ENCODE assay signal across 1 cellular context in genomic region chr12:104137902-104138746, GRCh38.
A peak's percentile ranks its signal among the peaks of the same experiment; 100 is the strongest.
TF ChIP-seq lines count a peak whose summit lies in the region.

NFYB (minus strand) TSS chr12:104138210; CDS start chr12:104135453, 2,757 bp downstream.

TF ChIP-seq in K562, 482 proteins besides CTCF, POLR2A, EP300 and RAD21 (continued from another document and continues in another):
- peak in 1 of 2 experiments; percentile 93; a peak in 2 of 4 replicates for TF ChIP-seq ZNF639 (CRISPR knock-in tag; conservative IDR thresholded peaks at IDR 0.05 in 1 of 2, IDR thresholded peaks at IDR 0.05 in 1 of 2)
- no peak for TF ChIP-seq STAG1 (CRISPR knock-in tag; IDR thresholded peaks at IDR 0.05; ENCODE audit: borderline replicate concordance)
- TF ChIP-seq ZNF766 (CRISPR knock-in tag; conservative IDR thresholded peaks at IDR 0.05), result peak; percentile 36
- no peak for TF ChIP-seq HNRNPK (IDR thresholded peaks at IDR 0.05; ENCODE audit: low read depth, low read length, poor library complexity, severe bottlenecking)
- TF ChIP-seq NUFIP1 (IDR thresholded peaks at IDR 0.05; ENCODE audit: partially characterized antibody), result no peak
- TF ChIP-seq NR4A1 (CRISPR knock-in tag; IDR thresholded peaks at IDR 0.05), result no peak
- TF ChIP-seq NR4A1 (tag; IDR thresholded peaks at IDR 0.05), result peak; percentile 37
- peak; percentile 98 for TF ChIP-seq MGA (IDR thresholded peaks at IDR 0.05)
- no peak for TF ChIP-seq TOE1 (IDR thresholded peaks at IDR 0.05; ENCODE audit: borderline replicate concordance)
- TF ChIP-seq TOE1 (CRISPR knock-in tag; IDR thresholded peaks at IDR 0.05; ENCODE audit: borderline replicate concordance, low read depth), result 0 out of 2 replicates have a peak, but pooled peaks have one; percentile 31
- no peak for TF ChIP-seq ID3 (CRISPR knock-in tag; IDR thresholded peaks at IDR 0.05)
- TF ChIP-seq ID3 (tag; IDR thresholded peaks at IDR 0.05), result 0 out of 2 replicates have a peak, but pooled peaks have one; percentile 24
- peak in 1 of 3 experiments; percentile 60; a peak in 2 of 6 replicates for TF ChIP-seq ZBTB11 (CRISPR knock-in tag; IDR thresholded peaks at IDR 0.05)
- peak; percentile 42 to 89 (median 86) for TF ChIP-seq YY1 (IDR thresholded peaks at IDR 0.05; ENCODE audit: borderline replicate concordance in 1 of 3, control insufficient read depth in 1 of 3, extremely low read depth in 1 of 3, insufficient read depth in 3 of 3, insufficient read length in 1 of 3, insufficient replicate concordance in 2 of 3, low read depth in 1 of 3, low read length in 2 of 3)
- TF ChIP-seq E2F1 (CRISPR knock-in tag; IDR thresholded peaks at IDR 0.05), result peak; percentile 59; the same call in 1 of the 2 replicates
- TF ChIP-seq ZNF785 (CRISPR knock-in tag; IDR thresholded peaks at IDR 0.05), result no peak
- no peak for TF ChIP-seq MTA2 (IDR thresholded peaks at IDR 0.05; ENCODE audit: low read depth)
- no peak for TF ChIP-seq RBM17 (IDR thresholded peaks at IDR 0.05; ENCODE audit: borderline replicate concordance, low read depth, low read length)
- TF ChIP-seq CREB1 (IDR thresholded peaks at IDR 0.05), result no peak; the same call in 1 of the 2 replicates
- no peak; the same call in 1 of the 2 replicates for TF ChIP-seq CREB1 (CRISPR knock-in tag; IDR thresholded peaks at IDR 0.05)
- peak; percentile 78 for TF ChIP-seq NFYB (IDR thresholded peaks at IDR 0.05; ENCODE audit: extremely low read depth, insufficient read length)
- peak; percentile 86 for TF ChIP-seq TBP (optimal IDR thresholded peaks at IDR 0.05; ENCODE audit: low read depth, low read length)
- TF ChIP-seq CLOCK (CRISPR knock-in tag; IDR thresholded peaks at IDR 0.05; ENCODE audit: borderline replicate concordance), result no peak
- no peak for TF ChIP-seq IRF2 (CRISPR knock-in tag; IDR thresholded peaks at IDR 0.05)
- peak; percentile 89 for TF ChIP-seq RBFOX2 (IDR thresholded peaks at IDR 0.05; ENCODE audit: low read depth, low read length)
- TF ChIP-seq ZNF436 (CRISPR knock-in tag; IDR thresholded peaks at IDR 0.05), result no peak
- TF ChIP-seq FOXJ2 (tag; IDR thresholded peaks at IDR 0.05), result no peak
- peak; percentile 82 for TF ChIP-seq TAF1 (IDR thresholded peaks at IDR 0.05; ENCODE audit: control insufficient read depth, extremely low read depth, insufficient read depth, low read length, severe bottlenecking)
- 0 out of 2 replicates have a peak, but pooled peaks have one; percentile 54 for TF ChIP-seq ETV5 (CRISPR knock-in tag; IDR thresholded peaks at IDR 0.05; ENCODE audit: low read depth)
- TF ChIP-seq HNRNPL (IDR thresholded peaks at IDR 0.05; ENCODE audit: low read depth, low read length), result no peak
- TF ChIP-seq FOSL1 (tag; conservative IDR thresholded peaks at IDR 0.05), result peak; percentile 45
- TF ChIP-seq POLR2B (IDR thresholded peaks at IDR 0.05; ENCODE audit: low read depth, partially characterized antibody), result peak; percentile 59
- 0 out of 2 replicates have a peak, but pooled peaks have one; percentile 32 for TF ChIP-seq ZNF12 (CRISPR knock-in tag; IDR thresholded peaks at IDR 0.05)
- TF ChIP-seq ZNF589 (CRISPR knock-in tag; IDR thresholded peaks at IDR 0.05; ENCODE audit: low read depth), result peak; percentile 89
- TF ChIP-seq MYC (IDR thresholded peaks at IDR 0.05; ENCODE audit: low read depth, low read length), result peak; percentile 64
- TF ChIP-seq MYC (CRISPR knock-in tag; IDR thresholded peaks at IDR 0.05; ENCODE audit: borderline replicate concordance, low read depth), result peak; percentile 71; the same call in 1 of the 2 replicates
- 0 out of 2 replicates have a peak, but pooled peaks have one; percentile 64 for TF ChIP-seq NR1H2 (CRISPR knock-in tag; IDR thresholded peaks at IDR 0.05)
- 0 out of 2 replicates have a peak, but pooled peaks have one; percentile 52 for TF ChIP-seq ZSCAN29 (IDR thresholded peaks at IDR 0.05)
- TF ChIP-seq HNRNPLL (IDR thresholded peaks at IDR 0.05; ENCODE audit: low read depth, low read length, poor library complexity, severe bottlenecking), result no peak
- TF ChIP-seq POLR2AphosphoS5 (IDR thresholded peaks at IDR 0.05; ENCODE audit: control insufficient read depth, insufficient read depth, low read depth, low read length), result peak; percentile 83
- no peak for TF ChIP-seq HDAC3 (IDR thresholded peaks at IDR 0.05; ENCODE audit: borderline replicate concordance, partially characterized antibody)
- TF ChIP-seq SUPT5H (IDR thresholded peaks at IDR 0.05), result peak; percentile 74
- TF ChIP-seq POLR3G (IDR thresholded peaks at IDR 0.05; ENCODE audit: extremely low read depth, insufficient read length, insufficient replicate concordance), result no peak
- no peak for TF ChIP-seq SAFB (IDR thresholded peaks at IDR 0.05; ENCODE audit: borderline replicate concordance, low read depth, low read length)
